Comparison of ENCODE assay signal across 11 cellular contexts in the genomic region with DNA sequence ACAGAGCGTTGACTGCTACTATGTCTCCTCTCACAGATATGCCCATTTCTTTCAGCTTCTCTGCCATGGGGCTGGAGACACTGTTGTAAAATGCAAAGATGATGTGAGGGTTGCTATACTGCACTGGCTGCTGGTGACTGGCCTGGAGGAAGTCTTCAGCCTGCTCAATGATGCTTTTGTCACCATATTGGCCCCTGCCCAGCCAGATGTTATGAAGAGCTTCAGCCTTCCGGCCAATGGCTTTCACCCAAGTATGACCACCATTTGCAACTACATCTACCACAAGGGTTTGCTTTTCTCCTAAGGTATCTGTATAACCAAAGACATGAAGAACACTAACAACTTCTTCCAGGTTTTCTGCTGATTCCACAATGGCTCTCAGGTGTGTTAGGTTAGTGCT. TPM values are rescaled to one million over a fixed set of nuclear protein-coding genes. Genes with fewer than 3 reads are reported as not detected.
A peak's percentile ranks its signal among the peaks of the same experiment; 100 is the strongest.
DNase-seq lines count a peak whose midpoint lies in the region; ATAC-seq and TF ChIP-seq lines count a peak whose summit lies in the region.
"Had no signal": no experiment of that assay in that cellular context is flagged by ENCODE, and none has a peak within 500 bp of the region (broad histone marks: within the 10 kb centered on the region; RNA-seq: fewer than 3 reads in every experiment).

No MANE protein-coding gene starts in this region.

- TF ChIP-seq CTCF in ascending aorta (IDR thresholded peaks at IDR 0.05) = no peak

- POLR2A ChIA-PET in T-cell (lab: Charles Lee) = interaction anchor here in 1 of 2 donors (1.0 kb wide), 1 partner anchor 22 kb away, joined by 3 read pairs; the partner anchor contains the start of genes MRPL32 and PSMA2

- H3K27ac ChIP-seq in ascending aorta = no peak overlapping the region
- H3K27ac ChIP-seq: thoracic aorta had no signal

- no peaks in the 10 kb centered on the region for H3K9me3 Mint-ChIP-seq in activated T-cell treated with anti-CD3 and anti-CD28 coated beads, Interleukin-2, amount 50 U/mL, for 24 hours
- H3K9me3 Mint-ChIP-seq in T-cell = no peaks in the 10 kb centered on the region

- H3K4me1 Mint-ChIP-seq in activated T-cell treated with anti-CD3 and anti-CD28 coated beads, Interleukin-2, amount 50 U/mL, for 24 hours (ENCODE audit: low read depth) = peaks cover 63% of the 10 kb centered on the region
- H3K4me1 Mint-ChIP-seq in T-cell = peaks cover 50 to 65% (median 57%) of the 10 kb centered on the region in 3 donors

- intact Hi-C loops in ascending aorta (cut with DNase I) = loop anchor here (2.0 to 10.0 kb wide), 2 partner anchors 62 to 676 kb away; partner anchors contain the start of gene GLI3

- H3K36me3 Mint-ChIP-seq in activated T-cell treated with anti-CD3 and anti-CD28 coated beads, Interleukin-2, amount 50 U/mL, for 24 hours (ENCODE audit: low read depth) = peaks cover 44% of the 10 kb centered on the region
- peaks cover 6% of the 10 kb centered on the region for H3K36me3 Mint-ChIP-seq in T-cell

- no peak overlapping the region for H3K4me3 ChIP-seq in ascending aorta

- no peaks in the 10 kb centered on the region for H3K9me3 ChIP-seq in ascending aorta
- H3K9me3 ChIP-seq: thoracic aorta had no signal

- peak overlapping the region; percentile 91 for H3K4me3 Mint-ChIP-seq in activated T-cell treated with anti-CD3 and anti-CD28 coated beads, Interleukin-2, amount 50 U/mL, for 24 hours
- peak overlapping the region; percentile 86 to 97 (median 92) for H3K4me3 Mint-ChIP-seq in T-cell

- H3K27me3 ChIP-seq in ascending aorta = no peaks in the 10 kb centered on the region
- H3K27me3 ChIP-seq: cardiac muscle cell had no signal

- ATAC-seq in T-cell (replicated peaks in 1 of 4) (no peak), HG03432 (IDR thresholded peaks at IDR 0.05; ENCODE audit: unreplicated experiment) (no peak)
- ATAC-seq: left cardiac atrium had no signal

- peaks cover 7% of the 10 kb centered on the region in 2 donors for H3K4me1 ChIP-seq in ascending aorta

- H3K27ac Mint-ChIP-seq in activated T-cell treated with anti-CD3 and anti-CD28 coated beads, Interleukin-2, amount 50 U/mL, for 24 hours = no peak overlapping the region
- H3K27ac Mint-ChIP-seq in T-cell = no peak overlapping the region

- H3K27me3 Mint-ChIP-seq in activated T-cell treated with anti-CD3 and anti-CD28 coated beads, Interleukin-2, amount 50 U/mL, for 24 hours = no peaks in the 10 kb centered on the region
- H3K27me3 Mint-ChIP-seq in T-cell = no peaks in the 10 kb centered on the region

- no peaks in the 10 kb centered on the region for H3K36me3 ChIP-seq in ascending aorta
- H3K36me3 ChIP-seq: cardiac muscle cell, thoracic aorta had no signal

- no peak for DNase-seq in activated T-cell treated with anti-CD3 and anti-CD28 coated beads, Interleukin-2, amount 50 U/mL, for 24 hours
- DNase-seq in activated T-cell treated with anti-CD3 and anti-CD28 coated beads, Interleukin-2, amount 50 U/mL, for 1 hour = no peak
- DNase-seq in T-cell (no peak), globus pallidus (ENCODE audit: low spot score) (peak; percentile 75), putamen (ENCODE audit: low spot score) (peak; percentile 70), dermis blood vessel endothelial cell (no peak), ascending aorta (ENCODE audit: low spot score in 2 of 2) (no peak)
- DNase-seq: left cardiac atrium had no signal

- CTCF ChIA-PET in T-cell (lab: Charles Lee) = interaction anchor here in 1 of 2 donors (1.1 kb wide), 1 partner anchor 12 kb away, joined by 3 read pairs; no protein-coding TSS in a partner anchor

RNA-seq across cellular contexts. Expression of gene C7orf25, which starts 1.6 kb away (rescaled TPM):
- total RNA-seq in T-cell (1 to 10 TPM; 3.3 to 8.4 (median 5.2) TPM), dermis blood vessel endothelial cell (5.4 and 8.0 TPM in 2 replicates), ascending aorta (0.75 TPM)

RNA-seq across cellular contexts. Expression of gene PSMA2, which starts 21.7 kb away (rescaled TPM):
- total RNA-seq in T-cell (10 to 100 TPM; 37.0 to 50.5 (median 43.7) TPM), dermis blood vessel endothelial cell (89.8 and 134 TPM in 2 replicates), ascending aorta (61.4 TPM)

RNA-seq across cellular contexts. Expression of gene MRPL32, which starts 21.9 kb away (rescaled TPM):
- total RNA-seq in T-cell (10 to 100 TPM; 37.0 to 46.6 (median 40.8) TPM), dermis blood vessel endothelial cell (74.0 and 79.5 TPM in 2 replicates), ascending aorta (24.3 TPM)

Comparison
In these comparisons a context has a peak if more than half of its experiments do, and no peak if none do; other contexts are left out.
1. DNase-seq: peak in globus pallidus (single experiment) and putamen (single experiment); none in activated T-cell treated with anti-CD3 and anti-CD28 coated beads, Interleukin-2, amount 50 U/mL, for 24 hours (single experiment), activated T-cell treated with anti-CD3 and anti-CD28 coated beads, Interleukin-2, amount 50 U/mL, for 1 hour (single experiment), T-cell (0 of 34), dermis blood vessel endothelial cell (single experiment) and ascending aorta (0 of 2).